Comparison of ENCODE assay signal across 14 cellular contexts in genomic region chr5:127101533-127101932, GRCh38.
"Had no signal": no experiment of that assay in that cellular context is flagged by ENCODE, and none has a peak within 500 bp of the region (broad histone marks: within the 10 kb centered on the region; RNA-seq: fewer than 3 reads in every experiment).

No MANE protein-coding gene starts in this region.

- H3K4me1 ChIP-seq: uterus had no signal

- H3K36me3 ChIP-seq: ovary, thoracic aorta, uterus had no signal

- H3K9me3 ChIP-seq: ovary, thoracic aorta, uterus had no signal

- H3K4me3 ChIP-seq: ovary, thoracic aorta, uterus had no signal

- H3K27ac ChIP-seq: epithelial cell of prostate, ovary, thoracic aorta, uterus had no signal

- ATAC-seq: activated CD4-positive, CD25-positive, alpha-beta regulatory T cell treated with anti-CD3 and anti-CD28 coated beads, Interleukin-2, amount 50 U/mL, for 24 hours; effector memory CD8-positive, alpha-beta T cell had no signal

- DNase-seq: activated CD4-positive, alpha-beta T cell treated with anti-CD3 and anti-CD28 coated beads, Interleukin-2, amount 50 U/mL, for 1 hour; activated CD8-positive, alpha-beta memory T cell treated with anti-CD3 and anti-CD28 coated beads for 24 hours; activated naive CD4-positive, alpha-beta T cell; activated naive CD8-positive, alpha-beta T cell treated with anti-CD3 and anti-CD28 coated beads, Interleukin-2, amount 10 ng/mL, durations not matched to agents 7 days and 5 days; effector memory CD8-positive, alpha-beta T cell; foreskin melanocyte; kidney glomerular epithelial cell; ovary; stimulated activated CD4-positive, alpha-beta T cell treated with anti-CD3 and anti-CD28 coated beads, Interleukin-12 subunit alpha, Interleukin-12 subunit beta, amount 100 ng/mL, for 4 hours; stimulated activated CD4-positive, alpha-beta T cell treated with anti-CD3 and anti-CD28 coated beads, Interleukin-2, amount 100 ng/mL, for 24 hours; uterus had no signal

- H3K27me3 ChIP-seq: ovary, uterus had no signal
